In the genomic region with DNA sequence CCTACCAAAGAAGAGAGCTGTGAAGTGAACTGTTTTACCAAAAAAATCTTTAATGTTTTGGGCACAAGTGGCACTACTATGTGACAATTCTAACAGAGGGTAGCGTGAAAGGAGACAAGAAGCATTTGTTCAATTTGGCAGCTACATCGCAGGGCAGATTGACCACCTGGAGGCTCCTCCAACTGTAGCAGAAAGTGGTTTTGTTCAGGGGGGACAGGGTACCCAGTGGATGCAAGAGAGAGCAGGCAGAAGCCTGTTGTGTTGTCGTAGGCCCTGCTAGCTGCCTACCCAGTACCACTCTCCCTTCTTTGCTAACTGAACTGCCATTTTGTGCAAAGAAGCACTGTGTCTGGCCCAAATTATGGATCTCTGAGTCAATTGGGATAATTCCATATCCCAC, we compare ENCODE assay signal across 9 cellular contexts. TPM values are rescaled to one million over a fixed set of nuclear protein-coding genes. Genes with fewer than 3 reads are reported as not detected.
"Had no signal": no experiment of that assay in that cellular context is flagged by ENCODE, and none has a peak within 500 bp of the region (broad histone marks: within the 10 kb centered on the region; RNA-seq: fewer than 3 reads in every experiment).

No MANE protein-coding gene starts in this region.

- H3K4me3 Mint-ChIP-seq: H9 had no signal

- H3K9ac ChIP-seq: KMS-11 had no signal

- FAIRE-seq: H54, HTR-8/SVneo had no signal

- H3K4me1 Mint-ChIP-seq: H9 had no signal

- DNase-seq: GOT3, H9, HCEC 1CT, IMR-90, KBM-7 had no signal

- H3K27ac ChIP-seq: KMS-11 had no signal

- H3K9me3 Mint-ChIP-seq: H9 had no signal

- H3K4me2 ChIP-seq: KMS-11 had no signal

RNA-seq across cellular contexts. Expression of a gene that starts 54.8 kb away (rescaled TPM):
- total RNA-seq: HT-29 had no signal
